1 cellular context compared by ENCODE assay signal in genomic region chr12:123388218-123388947, GRCh38.
A peak's percentile ranks its signal among the peaks of the same experiment; 100 is the strongest.
TF ChIP-seq lines count a peak whose summit lies in the region.

No MANE protein-coding gene starts in this region.

TF ChIP-seq in K562, 482 proteins besides CTCF, POLR2A, EP300 and RAD21 (continued from another document and continues in another):
- peak; percentile 69 for TF ChIP-seq RBBP5 (IDR thresholded peaks at IDR 0.05; ENCODE audit: borderline replicate concordance, insufficient read depth, low read length, poor library complexity, severe bottlenecking)
- TF ChIP-seq, protein P1, sequence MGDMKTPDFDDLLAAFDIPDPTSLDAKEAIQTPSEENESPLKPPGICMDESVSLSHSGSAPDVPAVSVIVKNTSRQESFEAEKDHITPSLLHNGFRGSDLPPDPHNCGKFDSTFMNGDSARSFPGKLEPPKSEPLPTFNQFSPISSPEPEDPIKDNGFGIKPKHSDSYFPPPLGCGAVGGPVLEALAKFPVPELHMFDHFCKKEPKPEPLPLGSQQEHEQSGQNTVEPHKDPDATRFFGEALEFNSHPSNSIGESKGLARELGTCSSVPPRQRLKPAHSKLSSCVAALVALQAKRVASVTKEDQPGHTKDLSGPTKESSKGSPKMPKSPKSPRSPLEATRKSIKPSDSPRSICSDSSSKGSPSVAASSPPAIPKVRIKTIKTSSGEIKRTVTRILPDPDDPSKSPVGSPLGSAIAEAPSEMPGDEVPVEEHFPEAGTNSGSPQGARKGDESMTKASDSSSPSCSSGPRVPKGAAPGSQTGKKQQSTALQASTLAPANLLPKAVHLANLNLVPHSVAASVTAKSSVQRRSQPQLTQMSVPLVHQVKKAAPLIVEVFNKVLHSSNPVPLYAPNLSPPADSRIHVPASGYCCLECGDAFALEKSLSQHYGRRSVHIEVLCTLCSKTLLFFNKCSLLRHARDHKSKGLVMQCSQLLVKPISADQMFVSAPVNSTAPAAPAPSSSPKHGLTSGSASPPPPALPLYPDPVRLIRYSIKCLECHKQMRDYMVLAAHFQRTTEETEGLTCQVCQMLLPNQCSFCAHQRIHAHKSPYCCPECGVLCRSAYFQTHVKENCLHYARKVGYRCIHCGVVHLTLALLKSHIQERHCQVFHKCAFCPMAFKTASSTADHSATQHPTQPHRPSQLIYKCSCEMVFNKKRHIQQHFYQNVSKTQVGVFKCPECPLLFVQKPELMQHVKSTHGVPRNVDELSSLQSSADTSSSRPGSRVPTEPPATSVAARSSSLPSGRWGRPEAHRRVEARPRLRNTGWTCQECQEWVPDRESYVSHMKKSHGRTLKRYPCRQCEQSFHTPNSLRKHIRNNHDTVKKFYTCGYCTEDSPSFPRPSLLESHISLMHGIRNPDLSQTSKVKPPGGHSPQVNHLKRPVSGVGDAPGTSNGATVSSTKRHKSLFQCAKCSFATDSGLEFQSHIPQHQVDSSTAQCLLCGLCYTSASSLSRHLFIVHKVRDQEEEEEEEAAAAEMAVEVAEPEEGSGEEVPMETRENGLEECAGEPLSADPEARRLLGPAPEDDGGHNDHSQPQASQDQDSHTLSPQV (IDR thresholded peaks at IDR 0.05), result no peak; the same call in 1 of the 2 replicates
- peak; percentile 73 for TF ChIP-seq POLR2G (IDR thresholded peaks at IDR 0.05; ENCODE audit: low read depth, low read length)
- TF ChIP-seq ILF3 (IDR thresholded peaks at IDR 0.05; ENCODE audit: borderline replicate concordance), result no peak
- TF ChIP-seq MAZ (CRISPR knock-in tag; conservative IDR thresholded peaks at IDR 0.05 in 1 of 2, IDR thresholded peaks at IDR 0.05 in 1 of 2), result peak in 1 of 2 experiments; percentile 24; a peak in 2 of 4 replicates
- no peak for TF ChIP-seq FIP1L1 (IDR thresholded peaks at IDR 0.05; ENCODE audit: low read depth, low read length, poor library complexity, severe bottlenecking)
- TF ChIP-seq ZNF277 (CRISPR knock-in tag; IDR thresholded peaks at IDR 0.05; ENCODE audit: borderline replicate concordance), result no peak
- TF ChIP-seq, protein P2, sequence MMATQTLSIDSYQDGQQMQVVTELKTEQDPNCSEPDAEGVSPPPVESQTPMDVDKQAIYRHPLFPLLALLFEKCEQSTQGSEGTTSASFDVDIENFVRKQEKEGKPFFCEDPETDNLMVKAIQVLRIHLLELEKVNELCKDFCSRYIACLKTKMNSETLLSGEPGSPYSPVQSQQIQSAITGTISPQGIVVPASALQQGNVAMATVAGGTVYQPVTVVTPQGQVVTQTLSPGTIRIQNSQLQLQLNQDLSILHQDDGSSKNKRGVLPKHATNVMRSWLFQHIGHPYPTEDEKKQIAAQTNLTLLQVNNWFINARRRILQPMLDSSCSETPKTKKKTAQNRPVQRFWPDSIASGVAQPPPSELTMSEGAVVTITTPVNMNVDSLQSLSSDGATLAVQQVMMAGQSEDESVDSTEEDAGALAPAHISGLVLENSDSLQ (IDR thresholded peaks at IDR 0.05), result peak; percentile 53
- no peak for TF ChIP-seq POLR3A (IDR thresholded peaks at IDR 0.05; ENCODE audit: borderline replicate concordance, extremely low read depth, insufficient read depth, insufficient read length)
- no peak for TF ChIP-seq SMAD3 (CRISPR knock-in tag; conservative IDR thresholded peaks at IDR 0.05)
- TF ChIP-seq, protein P3, sequence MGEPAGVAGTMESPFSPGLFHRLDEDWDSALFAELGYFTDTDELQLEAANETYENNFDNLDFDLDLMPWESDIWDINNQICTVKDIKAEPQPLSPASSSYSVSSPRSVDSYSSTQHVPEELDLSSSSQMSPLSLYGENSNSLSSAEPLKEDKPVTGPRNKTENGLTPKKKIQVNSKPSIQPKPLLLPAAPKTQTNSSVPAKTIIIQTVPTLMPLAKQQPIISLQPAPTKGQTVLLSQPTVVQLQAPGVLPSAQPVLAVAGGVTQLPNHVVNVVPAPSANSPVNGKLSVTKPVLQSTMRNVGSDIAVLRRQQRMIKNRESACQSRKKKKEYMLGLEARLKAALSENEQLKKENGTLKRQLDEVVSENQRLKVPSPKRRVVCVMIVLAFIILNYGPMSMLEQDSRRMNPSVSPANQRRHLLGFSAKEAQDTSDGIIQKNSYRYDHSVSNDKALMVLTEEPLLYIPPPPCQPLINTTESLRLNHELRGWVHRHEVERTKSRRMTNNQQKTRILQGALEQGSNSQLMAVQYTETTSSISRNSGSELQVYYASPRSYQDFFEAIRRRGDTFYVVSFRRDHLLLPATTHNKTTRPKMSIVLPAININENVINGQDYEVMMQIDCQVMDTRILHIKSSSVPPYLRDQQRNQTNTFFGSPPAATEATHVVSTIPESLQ (CRISPR knock-in tag; IDR thresholded peaks at IDR 0.05), result no peak
- TF ChIP-seq RFX1 (IDR thresholded peaks at IDR 0.05), result no peak
- peak; percentile 72 for TF ChIP-seq NBN (IDR thresholded peaks at IDR 0.05; ENCODE audit: low read depth)
- TF ChIP-seq EGR1 (conservative IDR thresholded peaks at IDR 0.05), result peak; percentile 78
- no peak for TF ChIP-seq TAF9B (IDR thresholded peaks at IDR 0.05; ENCODE audit: partially characterized antibody)
- TF ChIP-seq, protein P4, sequence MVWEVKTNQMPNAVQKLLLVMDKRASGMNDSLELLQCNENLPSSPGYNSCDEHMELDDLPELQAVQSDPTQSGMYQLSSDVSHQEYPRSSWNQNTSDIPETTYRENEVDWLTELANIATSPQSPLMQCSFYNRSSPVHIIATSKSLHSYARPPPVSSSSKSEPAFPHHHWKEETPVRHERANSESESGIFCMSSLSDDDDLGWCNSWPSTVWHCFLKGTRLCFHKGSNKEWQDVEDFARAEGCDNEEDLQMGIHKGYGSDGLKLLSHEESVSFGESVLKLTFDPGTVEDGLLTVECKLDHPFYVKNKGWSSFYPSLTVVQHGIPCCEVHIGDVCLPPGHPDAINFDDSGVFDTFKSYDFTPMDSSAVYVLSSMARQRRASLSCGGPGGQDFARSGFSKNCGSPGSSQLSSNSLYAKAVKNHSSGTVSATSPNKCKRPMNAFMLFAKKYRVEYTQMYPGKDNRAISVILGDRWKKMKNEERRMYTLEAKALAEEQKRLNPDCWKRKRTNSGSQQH (CRISPR knock-in tag; IDR thresholded peaks at IDR 0.05), result no peak
- TF ChIP-seq SIN3A (IDR thresholded peaks at IDR 0.05; ENCODE audit: borderline replicate concordance in 2 of 2, control insufficient read depth in 1 of 2, low read depth in 2 of 2, low read length in 2 of 2), result peak in 1 of 2 experiments; percentile 71; a peak in 1 of 4 replicates
- TF ChIP-seq, protein P5, sequence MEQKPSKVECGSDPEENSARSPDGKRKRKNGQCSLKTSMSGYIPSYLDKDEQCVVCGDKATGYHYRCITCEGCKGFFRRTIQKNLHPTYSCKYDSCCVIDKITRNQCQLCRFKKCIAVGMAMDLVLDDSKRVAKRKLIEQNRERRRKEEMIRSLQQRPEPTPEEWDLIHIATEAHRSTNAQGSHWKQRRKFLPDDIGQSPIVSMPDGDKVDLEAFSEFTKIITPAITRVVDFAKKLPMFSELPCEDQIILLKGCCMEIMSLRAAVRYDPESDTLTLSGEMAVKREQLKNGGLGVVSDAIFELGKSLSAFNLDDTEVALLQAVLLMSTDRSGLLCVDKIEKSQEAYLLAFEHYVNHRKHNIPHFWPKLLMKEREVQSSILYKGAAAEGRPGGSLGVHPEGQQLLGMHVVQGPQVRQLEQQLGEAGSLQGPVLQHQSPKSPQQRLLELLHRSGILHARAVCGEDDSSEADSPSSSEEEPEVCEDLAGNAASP (IDR thresholded peaks at IDR 0.05), result no peak
- TF ChIP-seq, protein P6, sequence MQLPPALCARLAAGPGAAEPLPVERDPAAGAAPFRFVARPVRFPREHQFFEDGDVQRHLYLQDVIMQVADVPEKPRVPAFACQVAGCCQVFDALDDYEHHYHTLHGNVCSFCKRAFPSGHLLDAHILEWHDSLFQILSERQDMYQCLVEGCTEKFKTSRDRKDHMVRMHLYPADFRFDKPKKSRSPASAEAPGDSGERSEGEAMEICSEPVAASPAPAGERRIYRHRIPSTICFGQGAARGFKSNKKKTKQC (CRISPR knock-in tag; IDR thresholded peaks at IDR 0.05), result no peak
- TF ChIP-seq CCNT2 (IDR thresholded peaks at IDR 0.05; ENCODE audit: borderline replicate concordance, extremely low read depth, insufficient read length, low read depth, low read length), result no peak
- no peak for TF ChIP-seq CSDE1 (IDR thresholded peaks at IDR 0.05)
- peak; percentile 33 for TF ChIP-seq KDM5B (IDR thresholded peaks at IDR 0.05; ENCODE audit: insufficient replicate concordance, low read depth, low read length)
- TF ChIP-seq, protein P7, sequence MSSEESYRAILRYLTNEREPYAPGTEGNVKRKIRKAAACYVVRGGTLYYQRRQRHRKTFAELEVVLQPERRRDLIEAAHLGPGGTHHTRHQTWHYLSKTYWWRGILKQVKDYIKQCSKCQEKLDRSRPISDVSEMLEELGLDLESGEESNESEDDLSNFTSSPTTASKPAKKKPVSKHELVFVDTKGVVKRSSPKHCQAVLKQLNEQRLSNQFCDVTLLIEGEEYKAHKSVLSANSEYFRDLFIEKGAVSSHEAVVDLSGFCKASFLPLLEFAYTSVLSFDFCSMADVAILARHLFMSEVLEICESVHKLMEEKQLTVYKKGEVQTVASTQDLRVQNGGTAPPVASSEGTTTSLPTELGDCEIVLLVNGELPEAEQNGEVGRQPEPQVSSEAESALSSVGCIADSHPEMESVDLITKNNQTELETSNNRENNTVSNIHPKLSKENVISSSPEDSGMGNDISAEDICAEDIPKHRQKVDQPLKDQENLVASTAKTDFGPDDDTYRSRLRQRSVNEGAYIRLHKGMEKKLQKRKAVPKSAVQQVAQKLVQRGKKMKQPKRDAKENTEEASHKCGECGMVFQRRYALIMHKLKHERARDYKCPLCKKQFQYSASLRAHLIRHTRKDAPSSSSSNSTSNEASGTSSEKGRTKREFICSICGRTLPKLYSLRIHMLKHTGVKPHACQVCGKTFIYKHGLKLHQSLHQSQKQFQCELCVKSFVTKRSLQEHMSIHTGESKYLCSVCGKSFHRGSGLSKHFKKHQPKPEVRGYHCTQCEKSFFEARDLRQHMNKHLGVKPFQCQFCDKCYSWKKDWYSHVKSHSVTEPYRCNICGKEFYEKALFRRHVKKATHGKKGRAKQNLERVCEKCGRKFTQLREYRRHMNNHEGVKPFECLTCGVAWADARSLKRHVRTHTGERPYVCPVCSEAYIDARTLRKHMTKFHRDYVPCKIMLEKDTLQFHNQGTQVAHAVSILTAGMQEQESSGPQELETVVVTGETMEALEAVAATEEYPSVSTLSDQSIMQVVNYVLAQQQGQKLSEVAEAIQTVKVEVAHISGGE (CRISPR knock-in tag; IDR thresholded peaks at IDR 0.05), result peak in 1 of 3 experiments; percentile 57; a peak in 2 of 6 replicates
- TF ChIP-seq RBM34 (IDR thresholded peaks at IDR 0.05; ENCODE audit: borderline replicate concordance, insufficient read depth, low read length), result no peak
- TF ChIP-seq EHMT2 (IDR thresholded peaks at IDR 0.05), result no peak
- peak in 1 of 2 experiments; percentile 72 for TF ChIP-seq RCOR1 (IDR thresholded peaks at IDR 0.05; ENCODE audit: borderline replicate concordance in 1 of 2, low read depth in 2 of 2, low read length in 2 of 2)
- TF ChIP-seq FUS (optimal IDR thresholded peaks at IDR 0.05; ENCODE audit: low read depth, low read length), result no peak
- peak; percentile 22 for TF ChIP-seq CXXC5 (CRISPR knock-in tag; IDR thresholded peaks at IDR 0.05)
- no peak for TF ChIP-seq ZNF3 (CRISPR knock-in tag; IDR thresholded peaks at IDR 0.05)
- peak; percentile 97 for TF ChIP-seq TEAD4 (IDR thresholded peaks at IDR 0.05; ENCODE audit: low read length)
- no peak for TF ChIP-seq TEAD4 (CRISPR knock-in tag; IDR thresholded peaks at IDR 0.05; ENCODE audit: borderline replicate concordance)
- no peak for TF ChIP-seq LARP7 (IDR thresholded peaks at IDR 0.05)
- TF ChIP-seq ZBTB2 (IDR thresholded peaks at IDR 0.05), result no peak
- TF ChIP-seq, protein P8, sequence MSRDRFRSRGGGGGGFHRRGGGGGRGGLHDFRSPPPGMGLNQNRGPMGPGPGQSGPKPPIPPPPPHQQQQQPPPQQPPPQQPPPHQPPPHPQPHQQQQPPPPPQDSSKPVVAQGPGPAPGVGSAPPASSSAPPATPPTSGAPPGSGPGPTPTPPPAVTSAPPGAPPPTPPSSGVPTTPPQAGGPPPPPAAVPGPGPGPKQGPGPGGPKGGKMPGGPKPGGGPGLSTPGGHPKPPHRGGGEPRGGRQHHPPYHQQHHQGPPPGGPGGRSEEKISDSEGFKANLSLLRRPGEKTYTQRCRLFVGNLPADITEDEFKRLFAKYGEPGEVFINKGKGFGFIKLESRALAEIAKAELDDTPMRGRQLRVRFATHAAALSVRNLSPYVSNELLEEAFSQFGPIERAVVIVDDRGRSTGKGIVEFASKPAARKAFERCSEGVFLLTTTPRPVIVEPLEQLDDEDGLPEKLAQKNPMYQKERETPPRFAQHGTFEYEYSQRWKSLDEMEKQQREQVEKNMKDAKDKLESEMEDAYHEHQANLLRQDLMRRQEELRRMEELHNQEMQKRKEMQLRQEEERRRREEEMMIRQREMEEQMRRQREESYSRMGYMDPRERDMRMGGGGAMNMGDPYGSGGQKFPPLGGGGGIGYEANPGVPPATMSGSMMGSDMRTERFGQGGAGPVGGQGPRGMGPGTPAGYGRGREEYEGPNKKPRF (IDR thresholded peaks at IDR 0.05; ENCODE audit: low read depth, low read length), result no peak
- TF ChIP-seq, protein P9, sequence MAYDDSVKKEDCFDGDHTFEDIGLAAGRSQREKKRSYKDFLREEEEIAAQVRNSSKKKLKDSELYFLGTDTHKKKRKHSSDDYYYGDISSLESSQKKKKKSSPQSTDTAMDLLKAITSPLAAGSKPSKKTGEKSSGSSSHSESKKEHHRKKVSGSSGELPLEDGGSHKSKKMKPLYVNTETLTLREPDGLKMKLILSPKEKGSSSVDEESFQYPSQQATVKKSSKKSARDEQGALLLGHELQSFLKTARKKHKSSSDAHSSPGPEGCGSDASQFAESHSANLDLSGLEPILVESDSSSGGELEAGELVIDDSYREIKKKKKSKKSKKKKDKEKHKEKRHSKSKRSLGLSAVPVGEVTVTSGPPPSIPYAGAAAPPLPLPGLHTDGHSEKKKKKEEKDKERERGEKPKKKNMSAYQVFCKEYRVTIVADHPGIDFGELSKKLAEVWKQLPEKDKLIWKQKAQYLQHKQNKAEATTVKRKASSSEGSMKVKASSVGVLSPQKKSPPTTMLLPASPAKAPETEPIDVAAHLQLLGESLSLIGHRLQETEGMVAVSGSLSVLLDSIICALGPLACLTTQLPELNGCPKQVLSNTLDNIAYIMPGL (CRISPR knock-in tag; IDR thresholded peaks at IDR 0.05), result no peak
- TF ChIP-seq ZKSCAN8 (CRISPR knock-in tag; IDR thresholded peaks at IDR 0.05), result no peak
- TF ChIP-seq ZNF561 (CRISPR knock-in tag; conservative IDR thresholded peaks at IDR 0.05), result no peak
- TF ChIP-seq PHF20 (IDR thresholded peaks at IDR 0.05; ENCODE audit: partially characterized antibody), result peak; percentile 46
- TF ChIP-seq NCOA6 (IDR thresholded peaks at IDR 0.05), result no peak
